In genomic region chrX:97123001-97123400, GRCh38 we compare ENCODE assay signal across 26 cellular contexts.
"Had no signal": no experiment of that assay in that cellular context is flagged by ENCODE, and none has a peak within 500 bp of the region (broad histone marks: within the 10 kb centered on the region; RNA-seq: fewer than 3 reads in every experiment).

No MANE protein-coding gene starts in this region.

- H3K27ac ChIP-seq: stomach, suprapubic skin, thoracic aorta, thyroid gland, tibial artery, transverse colon, upper lobe of left lung, upper lobe of right lung, uterus, vagina had no signal

- H3K4me1 ChIP-seq: stomach, suprapubic skin, thyroid gland, tibial artery, transverse colon, upper lobe of left lung, upper lobe of right lung, uterus, vagina had no signal

- H3K9me3 ChIP-seq: stomach, suprapubic skin, thoracic aorta, thyroid gland, tibial artery, tibial nerve, transverse colon, upper lobe of left lung, upper lobe of right lung, uterus, vagina had no signal

- H3K4me3 ChIP-seq: stomach, suprapubic skin, thoracic aorta, thyroid gland, tibial artery, tibial nerve, transverse colon, upper lobe of left lung, upper lobe of right lung, uterus, vagina had no signal

- ATAC-seq: stimulated activated effector memory CD8-positive, alpha-beta T cell treated with anti-CD3 and anti-CD28 coated beads, Interleukin-12 subunit alpha, Interleukin-12 subunit beta, amount 100 ng/mL, for 72 hours; stimulated activated memory B cell treated with anti-CD40 and anti-IgM and Interleukin-4, amounts not matched to agents 10 μg/mL and 1 μg/mL and 100 μg/mL, for 72 hours; stimulated activated naive B cell treated with anti-CD40 and anti-IgM and Interleukin-4, amounts not matched to agents 10 μg/mL and 1 μg/mL and 100 μg/mL, for 72 hours; stimulated activated naive CD8-positive, alpha-beta T cell treated with anti-CD3 and anti-CD28 coated beads, Interleukin-15, amount 100 ng/mL, for 72 hours; stimulated activated naive CD8-positive, alpha-beta T cell treated with anti-CD3 and anti-CD28 coated beads, Interleukin-15, Interleukin-2, amounts not matched to agents 100 U/mL and 50 U/mL, for 24 hours; upper lobe of right lung had no signal

- DNase-seq: stimulated activated CD4-positive, alpha-beta T cell treated with anti-CD3 and anti-CD28 coated beads, Interleukin-2, amount 100 ng/mL, for 48 hours; stimulated activated CD4-positive, alpha-beta T cell treated with anti-CD3 and anti-CD28 coated beads, Interleukin-4, amount 100 ng/mL, for 1 hour; stimulated activated CD4-positive, alpha-beta T cell treated with anti-CD3 and anti-CD28 coated beads, Interleukin-4, amount 100 ng/mL, for 24 hours; stimulated activated CD4-positive, alpha-beta T cell treated with anti-CD3 and anti-CD28 coated beads, Interleukin-4, amount 100 ng/mL, for 4 hours; stimulated activated CD8-positive, alpha-beta memory T cell treated with anti-CD3 and anti-CD28 coated beads, Interleukin-4, amount 100 ng/mL, for 48 hours; stimulated activated naive B cell treated with anti-CD40 and anti-IgM and Interleukin-4, amounts not matched to agents 10 μg/mL and 1 μg/mL and 100 μg/mL, for 72 hours; stimulated activated naive CD4-positive, alpha-beta T cell; stimulated activated naive CD4-positive, alpha-beta T cell treated with Interleukin-2 at 50 U/mL for 16 hours; stimulated activated naive CD8-positive, alpha-beta T cell treated with anti-CD3 and anti-CD28 coated beads, Interleukin-15, amount 100 ng/mL, for 72 hours; stimulated activated naive CD8-positive, alpha-beta T cell treated with anti-CD3 and anti-CD28 coated beads, Interleukin-15, Interleukin-2, amounts not matched to agents 100 U/mL and 50 U/mL, for 24 hours; stomach; substantia nigra; thyroid gland; tibial artery; transverse colon; trophoblast cell; upper lobe of left lung; upper lobe of right lung; uterus had no signal

- H3K36me3 ChIP-seq: stomach, suprapubic skin, thoracic aorta, thyroid gland, tibial artery, tibial nerve, transverse colon, upper lobe of right lung, uterus, vagina had no signal

- H3K27me3 ChIP-seq: stomach, suprapubic skin, thyroid gland, tibial artery, tibial nerve, transverse colon, upper lobe of left lung, upper lobe of right lung, uterus, vagina had no signal

- FAIRE-seq: urothelium cell line had no signal
